Comparison of ENCODE assay signal across 11 cellular contexts in the genomic region with DNA sequence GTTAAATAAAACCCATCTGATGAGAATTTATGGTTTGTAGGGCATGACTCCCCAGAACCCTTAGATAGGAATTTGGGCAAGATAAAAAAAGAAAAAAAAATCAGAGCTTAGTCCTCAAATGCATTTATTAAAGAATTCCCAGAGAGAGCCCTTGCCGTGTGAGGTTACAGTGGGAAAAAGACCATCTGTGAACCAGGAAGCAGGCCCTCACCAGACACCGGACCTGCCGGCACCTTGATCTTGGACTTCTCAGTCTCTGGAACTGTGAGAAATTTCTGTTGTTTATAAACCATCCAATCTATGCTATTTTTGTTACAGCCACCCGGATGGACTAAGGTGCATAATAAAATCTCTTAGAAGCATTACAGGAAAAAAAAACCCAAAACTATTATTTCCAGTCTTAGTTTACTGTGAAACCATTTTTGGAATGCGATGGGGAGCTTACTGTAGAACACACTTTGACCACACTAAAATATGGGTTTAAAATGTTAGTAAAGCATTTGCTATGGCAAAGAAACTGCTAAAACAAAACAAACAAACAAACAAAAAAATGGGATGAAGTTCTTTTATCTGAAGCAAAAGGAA.
"Had no signal": no experiment of that assay in that cellular context is flagged by ENCODE, and none has a peak within 500 bp of the region (broad histone marks: within the 10 kb centered on the region; RNA-seq: fewer than 3 reads in every experiment).

No MANE protein-coding gene starts in this region.

- ATAC-seq: activated CD4-positive, CD25-positive, alpha-beta regulatory T cell treated with anti-CD3 and anti-CD28 coated beads, Interleukin-2, amount 50 U/mL, for 24 hours; sciatic nerve; stimulated activated naive CD8-positive, alpha-beta T cell treated with anti-CD3 and anti-CD28 coated beads, Interleukin-15, amount 100 ng/mL, for 72 hours had no signal

- H3K4me3 ChIP-seq: esophagus muscularis mucosa, left ventricle myocardium inferior, spleen had no signal

- DNase-seq: activated CD4-positive, alpha-beta T cell treated with anti-CD3 and anti-CD28 coated beads, Interleukin-2, amount 50 U/mL, for 1 hour; activated CD8-positive, alpha-beta memory T cell treated with anti-CD3 and anti-CD28 coated beads for 24 hours; foreskin fibroblast; hippocampal formation; left ventricle myocardium inferior; nephron progenitor cell; spleen; stimulated activated naive CD8-positive, alpha-beta T cell treated with anti-CD3 and anti-CD28 coated beads, Interleukin-15, amount 100 ng/mL, for 72 hours had no signal

- H3K4me1 ChIP-seq: esophagus muscularis mucosa, left ventricle myocardium inferior, spleen had no signal

- H3K36me3 ChIP-seq: esophagus muscularis mucosa, left ventricle myocardium inferior, spleen had no signal

- H3K27ac ChIP-seq: esophagus muscularis mucosa, left ventricle myocardium inferior, spleen had no signal

- H3K27me3 ChIP-seq: esophagus muscularis mucosa, spleen had no signal
